ENCODE assay signal across 19 cellular contexts in the genomic region with DNA sequence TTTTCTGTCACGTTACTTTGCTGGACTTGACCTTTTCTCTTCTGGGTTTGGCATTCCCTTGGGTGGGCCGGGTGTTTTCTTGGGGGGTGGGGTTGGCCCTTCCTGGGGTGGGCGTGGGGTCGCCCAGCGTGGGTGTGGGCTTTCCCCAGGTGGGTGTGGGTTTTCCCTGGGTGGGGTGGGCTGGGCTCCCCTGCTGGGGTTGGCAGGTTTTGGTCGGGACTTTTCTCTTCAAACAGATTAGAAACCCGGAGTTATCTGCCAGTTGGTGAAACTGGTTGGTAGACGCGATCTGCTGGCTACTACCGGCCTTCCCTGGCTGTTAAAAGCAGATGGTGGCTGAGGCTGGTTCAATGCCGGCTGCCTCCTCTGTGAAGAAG. TPM values are rescaled to one million over a fixed set of nuclear protein-coding genes. Genes with fewer than 3 reads are reported as not detected.
DNase-seq lines count a peak whose midpoint lies in the region; ATAC-seq and TF ChIP-seq lines count a peak whose summit lies in the region.
"Not testable (repeated sequence)": the region's sequence is repeated elsewhere in the genome, so short reads cannot be mapped to it uniquely, and the experiment has no call there.
"Had no signal": no experiment of that assay in that cellular context is flagged by ENCODE, and none has a peak within 500 bp of the region (broad histone marks: within the 10 kb centered on the region; RNA-seq: fewer than 3 reads in every experiment).

A gene (plus strand): TSS at position 278 of the 377 bp plus-strand sequence. CDS start 52 bp downstream, at position 330.

- intact Hi-C loops in lower lobe of right lung (cut with DNase I); prostate gland (cut with DNase I); testis (cut with DNase I; ENCODE audit: low total_unique reads): not testable (repeated sequence)

- DNase-seq in Karpas-422, result peak; percentile 11
- DNase-seq in lower lobe of right lung; prostate gland (ENCODE audit: low spot score); stimulated activated naive CD8-positive, alpha-beta T cell treated with anti-CD3 and anti-CD28 coated beads, Interleukin-15, amount 100 ng/mL, for 72 hours; testis; upper lobe of left lung: not testable (repeated sequence)

- not testable (repeated sequence) for H3K4me1 Mint-ChIP-seq in stimulated activated memory B cell treated with anti-CD40 and anti-IgM and Interleukin-4, amounts not matched to agents 10 μg/mL and 1 μg/mL and 100 μg/mL, for 72 hours; stimulated activated naive CD8-positive, alpha-beta T cell treated with anti-CD3 and anti-CD28 coated beads, Interleukin-15, amount 100 ng/mL, for 72 hours

- H3K36me3 Mint-ChIP-seq in stimulated activated memory B cell treated with anti-CD40 and anti-IgM and Interleukin-4, amounts not matched to agents 10 μg/mL and 1 μg/mL and 100 μg/mL, for 72 hours, result not testable (repeated sequence)

- TF ChIP-seq POLR2A in prostate gland (IDR thresholded peaks at IDR 0.05); testis (IDR thresholded peaks at IDR 0.05); upper lobe of left lung (IDR thresholded peaks at IDR 0.05): not testable (repeated sequence)

- H3K9me2 ChIP-seq in Karpas-422 (replicated peaks; ENCODE audit: insufficient read depth, low read length), result not testable (repeated sequence)

- not testable (repeated sequence) for H3K9me3 ChIP-seq in Karpas-422 (ENCODE audit: low read length); lower lobe of right lung; prostate gland; testis; upper lobe of left lung

- TF ChIP-seq CTCF in lower lobe of right lung (IDR thresholded peaks at IDR 0.05); prostate gland (IDR thresholded peaks at IDR 0.05); testis (IDR thresholded peaks at IDR 0.05); upper lobe of left lung (IDR thresholded peaks at IDR 0.05): not testable (repeated sequence)

- H3K4me3 ChIP-seq in Karpas-422 (ENCODE audit: low read length); lower lobe of right lung; prostate gland; testis; upper lobe of left lung: not testable (repeated sequence)

- not testable (repeated sequence) for H3K27ac Mint-ChIP-seq in stimulated activated memory B cell treated with anti-CD40 and anti-IgM and Interleukin-4, amounts not matched to agents 10 μg/mL and 1 μg/mL and 100 μg/mL, for 72 hours; stimulated activated naive CD8-positive, alpha-beta T cell treated with anti-CD3 and anti-CD28 coated beads, Interleukin-15, amount 100 ng/mL, for 72 hours

- H3K36me3 ChIP-seq in Karpas-422 (ENCODE audit: insufficient read depth, low read length); lower lobe of right lung; prostate gland; testis (ENCODE audit: low read depth, missing control alignments); upper lobe of left lung: not testable (repeated sequence)

- not testable (repeated sequence) for H2AFZ ChIP-seq in Karpas-422 (ENCODE audit: low read length)

- H3K4me1 ChIP-seq in Karpas-422 (ENCODE audit: low read length); lower lobe of right lung; prostate gland (replicated peaks); testis; upper lobe of left lung: not testable (repeated sequence)

- not testable (repeated sequence) for H3K27ac ChIP-seq in Karpas-422 (ENCODE audit: low read length); lower lobe of right lung; prostate gland; testis; upper lobe of left lung

- TF ChIP-seq EP300 in upper lobe of left lung (IDR thresholded peaks at IDR 0.05), result not testable (repeated sequence)

- WGBS in prostate gland, result no CpG with 5 or more reads among the region's 11 CpGs
- WGBS in testis, 2 donors, result 80% methylated on average over 1 of the region's 11 CpGs; no CpG with 5 or more reads in 1 of the 2 donors
- WGBS in upper lobe of left lung, 2 donors, result 80% methylated on average over 4 of the region's 11 CpGs; no CpG with 5 or more reads in 1 of the 2 donors

- not testable (repeated sequence) for H3K27me3 Mint-ChIP-seq in stimulated activated memory B cell treated with anti-CD40 and anti-IgM and Interleukin-4, amounts not matched to agents 10 μg/mL and 1 μg/mL and 100 μg/mL, for 72 hours; stimulated activated naive CD8-positive, alpha-beta T cell treated with anti-CD3 and anti-CD28 coated beads, Interleukin-15, amount 100 ng/mL, for 72 hours

- H3K4me2 ChIP-seq in Karpas-422 (ENCODE audit: low read depth, low read length, poor library complexity, severe bottlenecking), result not testable (repeated sequence)

- not testable (repeated sequence) for H3K9ac ChIP-seq in Karpas-422 (ENCODE audit: low read length)

- H3K9me3 Mint-ChIP-seq in stimulated activated memory B cell treated with anti-CD40 and anti-IgM and Interleukin-4, amounts not matched to agents 10 μg/mL and 1 μg/mL and 100 μg/mL, for 72 hours; stimulated activated naive CD8-positive, alpha-beta T cell treated with anti-CD3 and anti-CD28 coated beads, Interleukin-15, amount 100 ng/mL, for 72 hours: not testable (repeated sequence)

- peak; percentile 11 to 16 for ATAC-seq in lower lobe of right lung
- peak; percentile 9 for ATAC-seq in stimulated activated memory B cell treated with anti-CD40 and anti-IgM and Interleukin-4, amounts not matched to agents 10 μg/mL and 1 μg/mL and 100 μg/mL, for 72 hours
- peak; percentile 35 for ATAC-seq in stimulated activated naive CD8-positive, alpha-beta T cell treated with anti-CD3 and anti-CD28 coated beads, Interleukin-15, amount 100 ng/mL, for 72 hours
- ATAC-seq in upper lobe of left lung (ENCODE audit: low FRiP score in 2 of 2), result peak; percentile 7 to 9

- not testable (repeated sequence) for H3K27me3 ChIP-seq in Karpas-422 (ENCODE audit: low read length); lower lobe of right lung (ENCODE audit: low read depth); prostate gland (replicated peaks; ENCODE audit: insufficient read depth); testis; upper lobe of left lung

- H4K20me1 ChIP-seq in Karpas-422 (ENCODE audit: insufficient read depth, low read depth, low read length), result not testable (repeated sequence)

- H3K79me2 ChIP-seq in Karpas-422 (ENCODE audit: low read length), result not testable (repeated sequence)

- H3K4me3 Mint-ChIP-seq in stimulated activated memory B cell treated with anti-CD40 and anti-IgM and Interleukin-4, amounts not matched to agents 10 μg/mL and 1 μg/mL and 100 μg/mL, for 72 hours; stimulated activated naive CD8-positive, alpha-beta T cell treated with anti-CD3 and anti-CD28 coated beads, Interleukin-15, amount 100 ng/mL, for 72 hours: not testable (repeated sequence)

RNA-seq across cellular contexts. Expression of the gene that starts here (rescaled TPM):
- not detected in 2 replicates for total RNA-seq in Karpas-422 (2014; rRNA removed; shearing (Covaris generic); ENCODE audit: low replicate concordance)
- total RNA-seq in lower lobe of right lung, result not detected
- 10 to 100 TPM; 28.3 to 70.7 TPM for total RNA-seq in prostate gland
- 10 to 100 TPM; 33.6 to 57.6 TPM for total RNA-seq in testis
- polyA plus RNA-seq in testis (ENCODE audit: insufficient read depth, low read depth, low replicate concordance), result 2.4 TPM
- not detected for total RNA-seq in upper lobe of left lung
- total RNA-seq: A673; B cell; Caco-2; Calu3; CD4-positive, alpha-beta memory T cell; CD4-positive, alpha-beta T cell; CD4-positive, CD25-positive, alpha-beta regulatory T cell; CD8-positive, alpha-beta memory T cell; CD8-positive, alpha-beta T cell had no signal
- polyA plus RNA-seq: AG04450; BJ; CD14-positive monocyte; CD4-positive, alpha-beta memory T cell; CD4-positive, CD25-positive, alpha-beta regulatory T cell; CD8-positive, alpha-beta memory T cell had no signal

Comparison
In these comparisons a context has a peak if more than half of its experiments do, and no peak if none do; other contexts are left out.
1. RNA of the gene that starts here (total RNA-seq): 28.3 to 70.7 TPM in prostate gland and 33.6 to 57.6 TPM in testis; not detected in Karpas-422, not detected in lower lobe of right lung (single experiment) and not detected in upper lobe of left lung; every median in the first group is over 10 times any median in the second.
2. Peak in DNase-seq in Karpas-422; RNA of the gene not detected or under 1 TPM.
3. Peak in ATAC-seq in lower lobe of right lung; RNA of the gene not detected or under 1 TPM.
4. Peak in ATAC-seq in upper lobe of left lung; RNA of the gene not detected or under 1 TPM.
5. Peak in every context shown above with its lines, with median percentiles within 50 percentile points of each other: ATAC-seq.